10 cellular contexts compared by ENCODE assay signal in genomic region chr3:195550723-195551122, GRCh38. TPM values are rescaled to one million over a fixed set of nuclear protein-coding genes. Genes with fewer than 3 reads are reported as not detected.
DNase-seq lines count a peak whose midpoint lies in the region; ATAC-seq and TF ChIP-seq lines count a peak whose summit lies in the region.
"Had no signal": no experiment of that assay in that cellular context is flagged by ENCODE, and none has a peak within 500 bp of the region (broad histone marks: within the 10 kb centered on the region; RNA-seq: fewer than 3 reads in every experiment).

No MANE protein-coding gene starts in this region.

- no peaks in the 10 kb centered on the region for H3K27me3 Mint-ChIP-seq in activated CD4-positive, alpha-beta T cell treated with anti-CD3 and anti-CD28 coated beads, Interleukin-2, amount 10 ng/mL, durations not matched to agents 7 days and 5 days

- peak overlapping the region in 3 of 12 donors; percentile 2 to 74 (median 50) for H3K27ac ChIP-seq in heart left ventricle
- H3K27ac ChIP-seq: A549 had no signal

- H3K27me3 ChIP-seq in heart left ventricle, result no peaks in the 10 kb centered on the region

- in situ Hi-C loops in ACHN (cut with HindIII; ENCODE audit: low pct_ligation_motif_present, low pct_unique_long_range_greater_than_20kb, low sequenced_read_pairs), result no loop called here

- peaks cover 86% of the 10 kb centered on the region for H3K4me1 Mint-ChIP-seq in activated CD4-positive, alpha-beta T cell treated with anti-CD3 and anti-CD28 coated beads, Interleukin-2, amount 10 ng/mL, durations not matched to agents 7 days and 5 days

- H3K36me3 Mint-ChIP-seq in activated CD4-positive, alpha-beta T cell treated with anti-CD3 and anti-CD28 coated beads, Interleukin-2, amount 10 ng/mL, durations not matched to agents 7 days and 5 days (ENCODE audit: low read depth), result peaks cover 9% of the 10 kb centered on the region

- no peaks in the 10 kb centered on the region for H3K9me3 Mint-ChIP-seq in activated CD4-positive, alpha-beta T cell treated with anti-CD3 and anti-CD28 coated beads, Interleukin-2, amount 10 ng/mL, durations not matched to agents 7 days and 5 days

- peaks cover 0 to 56% (median 22%) of the 10 kb centered on the region in 12 donors for H3K4me1 ChIP-seq in heart left ventricle

- H3K9me3 ChIP-seq in heart left ventricle, result no peaks in the 10 kb centered on the region
- H3K9me3 ChIP-seq: A549 had no signal

- H3K27ac Mint-ChIP-seq in activated CD4-positive, alpha-beta T cell treated with anti-CD3 and anti-CD28 coated beads, Interleukin-2, amount 10 ng/mL, durations not matched to agents 7 days and 5 days, result peak overlapping the region; percentile 92

- intact Hi-C loops in heart left ventricle (cut with DNase I), result no loop called here

- peak; percentile 31 for DNase-seq in activated CD4-positive, alpha-beta T cell treated with anti-CD3 and anti-CD28 coated beads, Interleukin-2, amount 10 ng/mL, durations not matched to agents 7 days and 5 days
- DNase-seq in activated CD4-positive, alpha-beta T cell treated with anti-CD3 and anti-CD28 coated beads, Interleukin-2, amount 50 U/mL, for 4 hours, result no peak
- peak; percentile 92 for DNase-seq in SW480 (ENCODE audit: low spot score)
- no peak for DNase-seq in heart left ventricle
- DNase-seq in stimulated activated naive CD8-positive, alpha-beta T cell treated with anti-CD3 and anti-CD28 coated beads, Interleukin-15, Interleukin-2, amounts not matched to agents 100 U/mL and 50 U/mL, for 24 hours, result peak; percentile 45
- no peak for DNase-seq in GDM1 (lab: John Stamatoyannopoulos, UW)
- no peak for DNase-seq in ACHN
- DNase-seq in SIG-M5 treated with dmso at 0.1 percent for 504 hours (lab: John Stamatoyannopoulos, UW; ENCODE audit: unreplicated experiment), result no peak
- DNase-seq: mesendoderm had no signal

- WGBS in heart left ventricle, 4 donors, result 72 to 84% (median 75%) methylated on average over 4 of the region's 4 CpGs

- no peak for TF ChIP-seq POLR2A in heart left ventricle (IDR thresholded peaks at IDR 0.05)

- H3K4me3 ChIP-seq in heart left ventricle, result no peak overlapping the region
- H3K4me3 ChIP-seq: A549 had no signal

- no peak for TF ChIP-seq CTCF in heart left ventricle (IDR thresholded peaks at IDR 0.05)

- CTCF ChIA-PET in activated CD4-positive, alpha-beta T cell treated with anti-CD3 and anti-CD28 coated beads, Interleukin-2, amount 10 ng/mL, durations not matched to agents 7 days and 5 days (lab: Charles Lee), result interaction anchor here (0.9 to 2.5 kb wide), 8 partner anchors 7 to 300 kb away, joined by 3 to 14 read pairs (median 4); partner anchors contain the start of genes PPP1R2 and XXYLT1

- H3K4me3 Mint-ChIP-seq in activated CD4-positive, alpha-beta T cell treated with anti-CD3 and anti-CD28 coated beads, Interleukin-2, amount 10 ng/mL, durations not matched to agents 7 days and 5 days, result peak overlapping the region; percentile 69

- peak in 3 of 4 donors; percentile 33 to 44 (median 44) for ATAC-seq in heart left ventricle
- ATAC-seq in stimulated activated naive CD8-positive, alpha-beta T cell treated with anti-CD3 and anti-CD28 coated beads, Interleukin-15, Interleukin-2, amounts not matched to agents 100 U/mL and 50 U/mL, for 24 hours, result peak; percentile 70
- ATAC-seq: A549 had no signal

- POLR2A ChIA-PET in activated CD4-positive, alpha-beta T cell treated with anti-CD3 and anti-CD28 coated beads, Interleukin-2, amount 10 ng/mL, durations not matched to agents 7 days and 5 days (lab: Charles Lee), result no interaction called here

- H3K36me3 ChIP-seq in heart left ventricle, result no peaks in the 10 kb centered on the region

RNA-seq across cellular contexts. Expression of gene PPP1R2, which starts 7.6 kb away (rescaled TPM):
- 10 to 100 TPM; 85.9 to 94.3 TPM for total RNA-seq in activated CD4-positive, alpha-beta T cell treated with anti-CD3 and anti-CD28 coated beads, Interleukin-2, amount 10 ng/mL, durations not matched to agents 7 days and 5 days
- 10 to 100 TPM; 35.1 to 63.6 (median 44.0) TPM for total RNA-seq in heart left ventricle
- polyA plus RNA-seq in heart left ventricle, result 10 to 100 TPM; 16.8 to 42.6 TPM

RNA-seq across cellular contexts. Expression of gene APOD, which starts 33.0 kb away (rescaled TPM):
- not detected for total RNA-seq in activated CD4-positive, alpha-beta T cell treated with anti-CD3 and anti-CD28 coated beads, Interleukin-2, amount 10 ng/mL, durations not matched to agents 7 days and 5 days
- 1,000 to 10,000 TPM in 1 of 9 donors, 100 to 1,000 TPM in 8; 109 to 1,096 (median 214) TPM for total RNA-seq in heart left ventricle
- 100 to 1,000 TPM; 101 to 263 TPM for polyA plus RNA-seq in heart left ventricle

Comparison
In these comparisons a context has a peak if more than half of its experiments do, and no peak if none do; other contexts are left out.
1. DNase-seq: peak in activated CD4-positive, alpha-beta T cell treated with anti-CD3 and anti-CD28 coated beads, Interleukin-2, amount 10 ng/mL, durations not matched to agents 7 days and 5 days (single experiment), SW480 (single experiment) and stimulated activated naive CD8-positive, alpha-beta T cell treated with anti-CD3 and anti-CD28 coated beads, Interleukin-15, Interleukin-2, amounts not matched to agents 100 U/mL and 50 U/mL, for 24 hours (single experiment); none in activated CD4-positive, alpha-beta T cell treated with anti-CD3 and anti-CD28 coated beads, Interleukin-2, amount 50 U/mL, for 4 hours (0 of 2), heart left ventricle (0 of 5), GDM1 (single experiment), ACHN (single experiment) and SIG-M5 treated with dmso at 0.1 percent for 504 hours (single experiment).
2. RNA of gene APOD, which starts 33.0 kb away (total RNA-seq): 109 to 1,096 TPM in heart left ventricle; not detected in activated CD4-positive, alpha-beta T cell treated with anti-CD3 and anti-CD28 coated beads, Interleukin-2, amount 10 ng/mL, durations not matched to agents 7 days and 5 days; every median in the first group is over 100 times any median in the second.